10 cellular contexts compared by ENCODE assay signal in genomic region chr10:128049226-128050010, GRCh38.
DNase-seq lines count a peak whose midpoint lies in the region; ATAC-seq lines count a peak whose summit lies in the region.
"Had no signal": no experiment of that assay in that cellular context is flagged by ENCODE, and none has a peak within 500 bp of the region (broad histone marks: within the 10 kb centered on the region; RNA-seq: fewer than 3 reads in every experiment).

No MANE protein-coding gene starts in this region.

- peaks cover 0 to 15% of the 10 kb centered on the region in 2 donors for H3K4me1 ChIP-seq in esophagus (ENCODE audit: control insufficient read depth in 2 of 2, insufficient read depth in 2 of 2, low read length in 1 of 2)

- H3K27me3 ChIP-seq in esophagus (ENCODE audit: control insufficient read depth in 1 of 2, insufficient read depth in 2 of 2, low read length in 2 of 2) = no peaks in the 10 kb centered on the region
- H3K27me3 ChIP-seq: MG63 had no signal

- no peak for DNase-seq in activated CD4-positive, alpha-beta T cell treated with anti-CD3 and anti-CD28 coated beads, Interleukin-2, amount 10 ng/mL, durations not matched to agents 7 days and 5 days
- DNase-seq in activated CD4-positive, alpha-beta T cell treated with anti-CD3 and anti-CD28 coated beads for 1 hour = no peak
- no peak for DNase-seq in T-helper 17 cell
- DNase-seq in stimulated activated naive B cell treated with anti-CD40 and anti-IgM and Interleukin-4, amounts not matched to agents 10 μg/mL and 1 μg/mL and 100 μg/mL, for 72 hours = no peak
- no peak for DNase-seq in COLO829 (ENCODE audit: low spot score)
- no peak for DNase-seq in dermis blood vessel endothelial cell
- no peak for DNase-seq in NCI-H345 (lab: John Stamatoyannopoulos, UW)
- DNase-seq: MG63; stimulated activated CD8-positive, alpha-beta memory T cell treated with anti-CD3 and anti-CD28 coated beads, Interleukin-4, amount 100 ng/mL, for 48 hours had no signal

- peaks cover 0 to 6% of the 10 kb centered on the region in 2 donors for H3K36me3 ChIP-seq in esophagus (ENCODE audit: control insufficient read depth in 2 of 2, insufficient read depth in 2 of 2, low read length in 1 of 2)
- H3K36me3 ChIP-seq: MG63 had no signal

- peaks cover 61% of the 10 kb centered on the region for H3K4me1 Mint-ChIP-seq in activated CD4-positive, alpha-beta T cell treated with anti-CD3 and anti-CD28 coated beads, Interleukin-2, amount 10 ng/mL, durations not matched to agents 7 days and 5 days
- H3K4me1 Mint-ChIP-seq in T-helper 17 cell = peaks cover 33% of the 10 kb centered on the region
- peaks cover 51 to 74% of the 10 kb centered on the region in 2 donors for H3K4me1 Mint-ChIP-seq in stimulated activated naive B cell treated with anti-CD40 and anti-IgM and Interleukin-4, amounts not matched to agents 10 μg/mL and 1 μg/mL and 100 μg/mL, for 72 hours

- POLR2A ChIA-PET in activated CD4-positive, alpha-beta T cell treated with anti-CD3 and anti-CD28 coated beads, Interleukin-2, amount 10 ng/mL, durations not matched to agents 7 days and 5 days (lab: Charles Lee) = no interaction called here

- no peak for ATAC-seq in T-helper 17 cell
- peak; percentile 26 to 43 for ATAC-seq in stimulated activated naive B cell treated with anti-CD40 and anti-IgM and Interleukin-4, amounts not matched to agents 10 μg/mL and 1 μg/mL and 100 μg/mL, for 72 hours (replicated peaks)

- CTCF ChIA-PET in activated CD4-positive, alpha-beta T cell treated with anti-CD3 and anti-CD28 coated beads, Interleukin-2, amount 10 ng/mL, durations not matched to agents 7 days and 5 days (lab: Charles Lee) = interaction anchor here (0.8 to 3.3 kb wide), 6 partner anchors 13 to 142 kb away, joined by 3 to 23 read pairs (median 8); partner anchors contain the start of gene PTPRE

- H3K36me3 Mint-ChIP-seq in activated CD4-positive, alpha-beta T cell treated with anti-CD3 and anti-CD28 coated beads, Interleukin-2, amount 10 ng/mL, durations not matched to agents 7 days and 5 days (ENCODE audit: low read depth) = peaks cover 49% of the 10 kb centered on the region
- peaks cover 4% of the 10 kb centered on the region for H3K36me3 Mint-ChIP-seq in T-helper 17 cell (ENCODE audit: low read depth)
- peaks cover 23 to 47% of the 10 kb centered on the region in 2 donors for H3K36me3 Mint-ChIP-seq in stimulated activated naive B cell treated with anti-CD40 and anti-IgM and Interleukin-4, amounts not matched to agents 10 μg/mL and 1 μg/mL and 100 μg/mL, for 72 hours

- no peaks in the 10 kb centered on the region for H3K9me3 ChIP-seq in T-helper 17 cell (ENCODE audit: control insufficient read depth, low read length, poor library complexity, severe bottlenecking)
- no peaks in the 10 kb centered on the region for H3K9me3 ChIP-seq in esophagus (ENCODE audit: control insufficient read depth in 2 of 2, insufficient read depth in 1 of 2, low read depth in 1 of 2, low read length in 1 of 2)
- H3K9me3 ChIP-seq: MG63 had no signal

- H3K4me3 ChIP-seq in esophagus (ENCODE audit: low read depth in 1 of 2, low read length in 2 of 2) = peak overlapping the region in 1 of 2 donors; percentile 38
- H3K4me3 ChIP-seq: MG63 had no signal

- 87 to 88% methylated on average over 21 of the region's 21 CpGs for WGBS in esophagus, 2 donors

- no peaks in the 10 kb centered on the region for H3K27me3 Mint-ChIP-seq in activated CD4-positive, alpha-beta T cell treated with anti-CD3 and anti-CD28 coated beads, Interleukin-2, amount 10 ng/mL, durations not matched to agents 7 days and 5 days
- no peaks in the 10 kb centered on the region for H3K27me3 Mint-ChIP-seq in T-helper 17 cell
- H3K27me3 Mint-ChIP-seq in stimulated activated naive B cell treated with anti-CD40 and anti-IgM and Interleukin-4, amounts not matched to agents 10 μg/mL and 1 μg/mL and 100 μg/mL, for 72 hours = no peaks in the 10 kb centered on the region

- H3K9me3 Mint-ChIP-seq in activated CD4-positive, alpha-beta T cell treated with anti-CD3 and anti-CD28 coated beads, Interleukin-2, amount 10 ng/mL, durations not matched to agents 7 days and 5 days = no peaks in the 10 kb centered on the region
- no peaks in the 10 kb centered on the region for H3K9me3 Mint-ChIP-seq in stimulated activated naive B cell treated with anti-CD40 and anti-IgM and Interleukin-4, amounts not matched to agents 10 μg/mL and 1 μg/mL and 100 μg/mL, for 72 hours

- no peak overlapping the region for H3K27ac Mint-ChIP-seq in activated CD4-positive, alpha-beta T cell treated with anti-CD3 and anti-CD28 coated beads, Interleukin-2, amount 10 ng/mL, durations not matched to agents 7 days and 5 days
- peak overlapping the region; percentile 92 for H3K27ac Mint-ChIP-seq in T-helper 17 cell
- H3K27ac Mint-ChIP-seq in stimulated activated naive B cell treated with anti-CD40 and anti-IgM and Interleukin-4, amounts not matched to agents 10 μg/mL and 1 μg/mL and 100 μg/mL, for 72 hours = peak overlapping the region; percentile 31

- peak overlapping the region; percentile 91 to 93 for H3K27ac ChIP-seq in esophagus (ENCODE audit: low read depth in 2 of 2, low read length in 1 of 2)

- H3K4me3 Mint-ChIP-seq in activated CD4-positive, alpha-beta T cell treated with anti-CD3 and anti-CD28 coated beads, Interleukin-2, amount 10 ng/mL, durations not matched to agents 7 days and 5 days = peak overlapping the region; percentile 91
- H3K4me3 Mint-ChIP-seq in T-helper 17 cell = peak overlapping the region; percentile 96
- H3K4me3 Mint-ChIP-seq in stimulated activated naive B cell treated with anti-CD40 and anti-IgM and Interleukin-4, amounts not matched to agents 10 μg/mL and 1 μg/mL and 100 μg/mL, for 72 hours = peak overlapping the region; percentile 92
